In the genomic region with DNA sequence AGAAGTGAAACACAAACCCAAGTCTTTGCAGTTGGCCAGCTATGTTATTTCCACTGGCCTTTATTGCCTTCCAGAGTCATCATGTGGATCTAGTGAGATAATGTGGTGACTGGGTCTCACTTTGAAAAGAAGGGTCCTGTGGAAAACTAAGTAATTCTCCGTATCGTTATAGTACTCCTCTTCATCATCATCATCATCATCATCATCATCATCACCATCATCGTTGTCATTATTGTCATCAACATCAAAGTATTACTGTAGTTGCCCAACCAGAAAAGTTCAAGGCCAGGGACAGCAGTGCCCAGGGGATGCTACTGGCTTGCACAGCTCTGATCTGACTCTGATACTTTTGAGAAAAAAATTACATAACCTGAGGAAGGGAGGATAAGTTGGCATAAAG, we compare ENCODE assay signal across 7 cellular contexts.
"Had no signal": no experiment of that assay in that cellular context is flagged by ENCODE, and none has a peak within 500 bp of the region (broad histone marks: within the 10 kb centered on the region; RNA-seq: fewer than 3 reads in every experiment).

No MANE protein-coding gene starts in this region.

- ATAC-seq: GM12878 had no signal

- H3K4me3 ChIP-seq: GM12878 had no signal

- FAIRE-seq: G401.6, GM12878, GM12891, GM18507, GM19239 had no signal

- DNase-seq: GDM1, GF-D8 had no signal
